ENCODE assay signal across 19 cellular contexts in the genomic region with DNA sequence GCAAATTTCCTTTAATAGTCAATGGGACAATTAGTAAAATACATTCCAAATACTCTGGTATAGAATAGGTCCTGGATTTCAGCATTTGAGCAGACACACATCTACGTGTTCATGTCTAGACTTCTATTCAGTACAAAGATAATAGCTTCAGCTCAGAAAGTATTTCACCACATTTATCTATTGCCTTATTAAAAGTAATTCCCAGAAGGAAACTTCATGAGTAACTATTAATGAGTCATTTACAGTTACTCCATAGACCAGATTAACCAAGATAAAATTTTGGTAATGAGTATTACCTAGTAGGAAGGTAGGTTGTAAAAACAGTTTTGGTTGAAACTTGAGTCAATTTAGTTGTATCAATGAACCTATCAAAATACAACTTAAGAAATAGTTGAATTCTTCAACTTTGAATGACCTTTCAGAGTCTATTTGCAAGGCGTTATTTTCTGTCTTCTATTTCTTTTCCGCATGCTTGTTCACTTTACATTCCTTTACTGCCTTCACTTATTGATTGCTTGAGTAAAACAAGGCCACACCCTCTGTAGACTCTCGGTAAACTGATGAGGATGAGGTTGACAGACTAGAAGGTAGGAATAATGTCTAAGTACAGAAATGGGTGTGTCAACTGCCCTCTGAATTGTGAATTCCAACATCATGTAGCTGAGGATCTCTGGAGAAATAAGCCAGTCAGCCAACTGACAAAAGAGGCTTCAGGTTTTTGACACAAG.
A peak's percentile ranks its signal among the peaks of the same experiment; 100 is the strongest.
DNase-seq lines count a peak whose midpoint lies in the region; ATAC-seq and TF ChIP-seq lines count a peak whose summit lies in the region.
"Had no signal": no experiment of that assay in that cellular context is flagged by ENCODE, and none has a peak within 500 bp of the region (broad histone marks: within the 10 kb centered on the region; RNA-seq: fewer than 3 reads in every experiment).

No MANE protein-coding gene starts in this region.

- H3K18ac ChIP-seq in mesenchymal stem cell (ENCODE audit: low read depth in 1 of 2, low read length in 2 of 2) = no peak overlapping the region

- H3K4me1 ChIP-seq in mesenchymal stem cell (ENCODE audit: control insufficient read depth, insufficient read depth, low read depth, low read length) (no peaks in the 10 kb centered on the region), ascending aorta (no peaks in the 10 kb centered on the region)

- H2BK15ac ChIP-seq in mesenchymal stem cell (ENCODE audit: low read depth, poor library complexity, severe bottlenecking) = no peak overlapping the region

- H3K27me3 ChIP-seq in mesenchymal stem cell (ENCODE audit: control insufficient read depth in 1 of 2, insufficient read depth in 1 of 2, low read length in 2 of 2) (no peaks in the 10 kb centered on the region), ascending aorta (no peaks in the 10 kb centered on the region)

- DNase-seq in ELR (ENCODE audit: low read depth) (peak; percentile 9), amniotic epithelial cell (ENCODE audit: low read depth) (peak; percentile 87), epithelial cell of prostate (ENCODE audit: low read depth, low spot score) (peak; percentile 89), mesenchymal stem cell (peak; percentile 11), NCI-H526 (lab: John Stamatoyannopoulos, UW) (no peak), ascending aorta (ENCODE audit: low spot score in 2 of 2) (no peak)
- DNase-seq: CD4-positive, alpha-beta memory T cell; DND-41; H9; NCI-H146; NCI-H2107; NCI-H345; NCI-H69; NK-92 treated with Interleukin-12 subunit alpha and Interleukin-12 subunit beta, amount 100 ng/mL, for 24 hours; SHP77 had no signal

- no peak for TF ChIP-seq CTCF in ascending aorta (IDR thresholded peaks at IDR 0.05)

- intact Hi-C loops in ascending aorta (cut with DNase I) = no loop called here

- H2AK5ac ChIP-seq in mesenchymal stem cell (ENCODE audit: low read length, severe bottlenecking) = no peak overlapping the region

- ATAC-seq in GM19455 (IDR thresholded peaks at IDR 0.05; ENCODE audit: unreplicated experiment) (no peak), GM21825 (IDR thresholded peaks at IDR 0.05; ENCODE audit: unreplicated experiment) (no peak)
- ATAC-seq: Panc1, SK-N-SH treated with all-trans-retinoic acid at 6 μM for 48 hours had no signal

- H3K23ac ChIP-seq in mesenchymal stem cell (ENCODE audit: low read length in 2 of 2) = no peak overlapping the region

- H3K9me3 ChIP-seq in mesenchymal stem cell (ENCODE audit: control insufficient read depth, low read length) = no peaks in the 10 kb centered on the region
- H3K9me3 ChIP-seq in ascending aorta = peaks cover 0 to 4% of the 10 kb centered on the region in 2 donors

- no peak overlapping the region for H3K9ac ChIP-seq in mesenchymal stem cell (ENCODE audit: low read length)

- H2BK12ac ChIP-seq in mesenchymal stem cell (ENCODE audit: low read length in 2 of 2) = no peak overlapping the region

- no peak overlapping the region for H2BK120ac ChIP-seq in mesenchymal stem cell (ENCODE audit: low read depth, low read length)

- H3K27ac ChIP-seq in epithelial cell of prostate (peak overlapping the region; percentile 46), mesenchymal stem cell (ENCODE audit: low read length, poor library complexity, severe bottlenecking) (no peak overlapping the region), ascending aorta (no peak overlapping the region)

- no peaks in the 10 kb centered on the region for H3K36me3 ChIP-seq in mesenchymal stem cell (ENCODE audit: control insufficient read depth in 1 of 2, insufficient read depth in 2 of 2, low read depth in 1 of 2, low read length in 2 of 2)
- H3K36me3 ChIP-seq in ascending aorta = no peaks in the 10 kb centered on the region

- WGBS in mesenchymal stem cell = 100% methylated on average over 4 of the region's 4 CpGs

- H2BK5ac ChIP-seq in mesenchymal stem cell (ENCODE audit: low read depth, low read length, poor library complexity, severe bottlenecking) = no peak overlapping the region

- no peak overlapping the region for H4K8ac ChIP-seq in mesenchymal stem cell (ENCODE audit: low read length)

- no peak overlapping the region for H4K91ac ChIP-seq in mesenchymal stem cell (ENCODE audit: low read length)

- H3K14ac ChIP-seq in mesenchymal stem cell (ENCODE audit: low read length in 2 of 2) = no peak overlapping the region

- H3K4me2 ChIP-seq in mesenchymal stem cell (ENCODE audit: low read length, poor library complexity, severe bottlenecking) = no peak overlapping the region

- H3K4ac ChIP-seq in mesenchymal stem cell (ENCODE audit: low read depth in 1 of 2, low read length in 2 of 2) = no peak overlapping the region

- no peak overlapping the region for H2AFZ ChIP-seq in mesenchymal stem cell (ENCODE audit: low read depth, low read length)

- no peaks in the 10 kb centered on the region for H3K79me1 ChIP-seq in mesenchymal stem cell (replicated peaks; ENCODE audit: low read length, poor library complexity, severe bottlenecking)

- H3K4me3 ChIP-seq in mesenchymal stem cell (ENCODE audit: insufficient read depth in 1 of 2, low read depth in 1 of 2, low read length in 2 of 2) (no peak overlapping the region), ascending aorta (no peak overlapping the region)

Comparison
In these comparisons a context has a peak if more than half of its experiments do, and no peak if none do; other contexts are left out.
1. DNase-seq: peak in ELR (single experiment), amniotic epithelial cell (single experiment), epithelial cell of prostate (single experiment) and mesenchymal stem cell (single experiment); none in NCI-H526 (0 of 2) and ascending aorta (0 of 2).